ENCODE assay signal across 8 cellular contexts in the genomic region with DNA sequence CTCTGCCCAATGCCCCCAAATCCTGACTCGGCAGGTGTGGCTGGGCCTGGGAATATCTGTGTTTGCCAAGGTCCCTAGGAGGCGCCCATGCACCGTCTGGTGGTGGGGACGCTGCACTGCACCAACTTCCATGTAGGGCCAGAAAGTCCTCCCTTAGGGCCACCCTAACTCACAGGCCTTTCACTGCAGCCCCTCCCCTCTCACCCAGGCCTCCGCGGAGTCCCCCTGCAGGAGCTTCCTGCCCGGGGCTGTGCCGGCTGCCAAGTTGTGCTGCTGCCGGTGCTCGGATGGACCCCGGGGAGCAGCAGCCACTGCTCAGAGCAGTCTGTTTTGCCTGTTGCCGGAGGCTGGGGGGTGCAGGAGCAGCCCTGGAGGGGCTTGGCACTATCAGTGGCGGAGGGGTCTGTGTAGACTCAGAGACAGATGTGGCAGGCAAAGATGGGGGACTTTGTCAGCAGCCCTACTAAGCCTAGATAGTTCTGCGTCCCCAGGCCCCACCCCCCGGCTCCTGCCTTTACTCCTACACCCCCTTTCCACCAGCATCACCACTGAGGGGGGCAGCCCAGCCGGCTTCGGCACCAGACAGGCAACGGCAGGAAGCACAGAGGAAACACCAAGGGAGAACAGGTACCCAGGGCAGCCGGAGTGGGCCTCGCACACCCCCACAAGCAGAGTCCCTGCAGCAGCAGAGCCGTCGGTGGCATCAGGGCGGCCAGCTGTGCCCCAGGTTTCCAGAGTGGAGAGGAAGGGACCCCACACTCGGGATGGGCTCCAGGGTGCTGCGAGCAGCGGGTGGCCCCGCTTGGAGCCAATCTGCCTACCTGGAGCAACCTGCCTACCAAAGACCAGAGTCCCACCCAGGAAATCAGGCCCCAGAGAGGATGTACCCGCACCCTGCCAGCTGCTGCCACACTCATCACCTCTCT.
DNase-seq lines count a peak whose midpoint lies in the region; ATAC-seq and TF ChIP-seq lines count a peak whose summit lies in the region.

No MANE protein-coding gene starts in this region.

- TF ChIP-seq EP300 in Ishikawa (IDR thresholded peaks at IDR 0.05; ENCODE audit: borderline replicate concordance) (no peak), stomach (IDR thresholded peaks at IDR 0.05) (no peak)

- H3K27ac Mint-ChIP-seq in T-helper 17 cell, result no peak overlapping the region

- H3K27me3 ChIP-seq in iPS-15b (ENCODE audit: control insufficient read depth, insufficient read depth, low read length) (peaks cover 16% of the 10 kb centered on the region), stomach (peaks cover 0 to 84% (median 8%) of the 10 kb centered on the region in 3 donors)

- DNase-seq in ELR (ENCODE audit: low read depth) (peak; percentile 23), astrocyte of the cerebellum (ENCODE audit: low read depth) (no peak), stomach (peak; percentile 73), T-helper 17 cell (no peak), NCI-H187 (lab: John Stamatoyannopoulos, UW) (no peak)

- TF ChIP-seq CTCF in astrocyte of the cerebellum (IDR thresholded peaks at IDR 0.05; ENCODE audit: low read depth, low read length, missing control alignments), result peak; percentile 61
- TF ChIP-seq CTCF in stomach (IDR thresholded peaks at IDR 0.05), result peak in 5 of 7 experiments; percentile 64 to 84 (median 75)

- in situ Hi-C loops in astrocyte of the cerebellum (cut with HindIII; ENCODE audit: low sequenced_read_pairs), result no loop called here

- no peak overlapping the region for H3K4me3 Mint-ChIP-seq in T-helper 17 cell

- peaks cover 10% of the 10 kb centered on the region for H3K4me1 Mint-ChIP-seq in T-helper 17 cell

- no peaks in the 10 kb centered on the region for H3K4me1 ChIP-seq in iPS-15b (ENCODE audit: control insufficient read depth, insufficient read depth, low read length)
- peaks cover 0 to 5% (median 1%) of the 10 kb centered on the region in 4 donors for H3K4me1 ChIP-seq in stomach

- H3K36me3 Mint-ChIP-seq in T-helper 17 cell (ENCODE audit: low read depth), result peaks cover 14% of the 10 kb centered on the region

- no peaks in the 10 kb centered on the region for H3K9me3 ChIP-seq in iPS-15b (ENCODE audit: control insufficient read depth, insufficient read depth, low read length)
- H3K9me3 ChIP-seq in stomach, result no peaks in the 10 kb centered on the region
- no peaks in the 10 kb centered on the region for H3K9me3 ChIP-seq in T-helper 17 cell (ENCODE audit: control insufficient read depth, low read length, poor library complexity, severe bottlenecking)

- H3K4me3 ChIP-seq in astrocyte of the cerebellum (ENCODE audit: low read depth, low read length) (no peak overlapping the region), iPS-15b (ENCODE audit: low read depth, low read length) (no peak overlapping the region), stomach (no peak overlapping the region)

- intact Hi-C loops in stomach (cut with DNase I; ENCODE audit: low total_unique reads), result loop anchor here (10.0 kb wide), 1 partner anchor 349 kb away; no protein-coding TSS in a partner anchor

- 32 to 47% (median 43%) methylated on average over 19 to 28 of the region's 28 CpGs for WGBS in stomach, 5 donors

- no peak overlapping the region for H3K27ac ChIP-seq in stomach

- H3K36me3 ChIP-seq in iPS-15b (ENCODE audit: control insufficient read depth, insufficient read depth, low read length), result no peaks in the 10 kb centered on the region
- H3K36me3 ChIP-seq in stomach, result no peaks in the 10 kb centered on the region

- ATAC-seq in HG03045 (IDR thresholded peaks at IDR 0.05; ENCODE audit: unreplicated experiment) (no peak), T-helper 17 cell (no peak)

- H3K27me3 Mint-ChIP-seq in T-helper 17 cell, result peaks cover 93% of the 10 kb centered on the region

- TF ChIP-seq RAD21 in Ishikawa (IDR thresholded peaks at IDR 0.05; ENCODE audit: low read depth), result peak; percentile 66

- peak overlapping the region; percentile 24 for H3K9ac ChIP-seq in iPS-15b (ENCODE audit: low read depth, low read length)

- no peak for TF ChIP-seq POLR2A in stomach (IDR thresholded peaks at IDR 0.05)

TF ChIP-seq in Ishikawa, 13 proteins besides CTCF, POLR2A, EP300 and RAD21:
- TF ChIP-seq ZBTB7A (IDR thresholded peaks at IDR 0.05; ENCODE audit: low read depth) (no peak), EGR1 (IDR thresholded peaks at IDR 0.05) (no peak), REST (IDR thresholded peaks at IDR 0.05; ENCODE audit: low read depth) (no peak), CEBPB (IDR thresholded peaks at IDR 0.05) (no peak), MAX (IDR thresholded peaks at IDR 0.05) (no peak), CREB1 (IDR thresholded peaks at IDR 0.05; ENCODE audit: low read depth) (no peak), YY1 (IDR thresholded peaks at IDR 0.05; ENCODE audit: low read depth) (no peak), TCF12 (IDR thresholded peaks at IDR 0.05; ENCODE audit: low read depth) (no peak), TAF1 (IDR thresholded peaks at IDR 0.05; ENCODE audit: low read depth) (no peak), TEAD4 (IDR thresholded peaks at IDR 0.05) (no peak), NFIC (IDR thresholded peaks at IDR 0.05) (no peak), FOXM1 (IDR thresholded peaks at IDR 0.05; ENCODE audit: borderline replicate concordance, low read depth) (no peak)
- TF ChIP-seq, protein P1, sequence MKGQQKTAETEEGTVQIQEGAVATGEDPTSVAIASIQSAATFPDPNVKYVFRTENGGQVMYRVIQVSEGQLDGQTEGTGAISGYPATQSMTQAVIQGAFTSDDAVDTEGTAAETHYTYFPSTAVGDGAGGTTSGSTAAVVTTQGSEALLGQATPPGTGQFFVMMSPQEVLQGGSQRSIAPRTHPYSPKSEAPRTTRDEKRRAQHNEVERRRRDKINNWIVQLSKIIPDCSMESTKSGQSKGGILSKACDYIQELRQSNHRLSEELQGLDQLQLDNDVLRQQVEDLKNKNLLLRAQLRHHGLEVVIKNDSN (IDR thresholded peaks at IDR 0.05), result no peak
TF ChIP-seq in Ishikawa: peak in this region for 0.

Comparison
In these comparisons a context has a peak if more than half of its experiments do, and no peak if none do; other contexts are left out.
1. DNase-seq: peak in ELR (single experiment) and stomach (single experiment); none in astrocyte of the cerebellum (single experiment), T-helper 17 cell (0 of 3) and NCI-H187 (0 of 2).